In genomic region chr17:55443904-55444303, GRCh38 we compare ENCODE assay signal across 1 cellular context.
A peak's percentile ranks its signal among the peaks of the same experiment; 100 is the strongest.
TF ChIP-seq lines count a peak whose summit lies in the region.

No MANE protein-coding gene starts in this region.

TF ChIP-seq in HepG2, 621 proteins besides CTCF, POLR2A, EP300 and RAD21:
- TF ChIP-seq HOXA5 (CRISPR knock-in tag; IDR thresholded peaks at IDR 0.05) (0 out of 2 replicates have a peak, but pooled peaks have one; percentile 14), ZNF550 (CRISPR knock-in tag; IDR thresholded peaks at IDR 0.05; ENCODE audit: borderline replicate concordance) (no peak), ZNF83 (CRISPR knock-in tag; IDR thresholded peaks at IDR 0.05; ENCODE audit: borderline replicate concordance) (0 out of 2 replicates have a peak, but pooled peaks have one; percentile 6), ARHGAP35 (CRISPR knock-in tag; IDR thresholded peaks at IDR 0.05; ENCODE audit: borderline replicate concordance) (no peak), ELK4 (CRISPR knock-in tag; IDR thresholded peaks at IDR 0.05; ENCODE audit: borderline replicate concordance) (no peak), ZBTB43 (CRISPR knock-in tag; conservative IDR thresholded peaks at IDR 0.05) (0 out of 2 replicates have a peak, but pooled peaks have one; percentile 3), ZBTB38 (CRISPR knock-in tag; IDR thresholded peaks at IDR 0.05) (peak; percentile 72; the same call in 1 of the 2 replicates), ZNF687 (CRISPR knock-in tag; IDR thresholded peaks at IDR 0.05) (peak; percentile 51), ZNF280B (CRISPR knock-in tag; IDR thresholded peaks at IDR 0.05; ENCODE audit: borderline replicate concordance) (no peak), ARNT2 (CRISPR knock-in tag; IDR thresholded peaks at IDR 0.05; ENCODE audit: low read depth) (peak; percentile 5; the same call in 1 of the 2 replicates), MIER3 (CRISPR knock-in tag; IDR thresholded peaks at IDR 0.05; ENCODE audit: borderline replicate concordance) (no peak), KAT7 (CRISPR knock-in tag; IDR thresholded peaks at IDR 0.05; ENCODE audit: borderline replicate concordance) (0 out of 2 replicates have a peak, but pooled peaks have one; percentile 36), ZNF350 (CRISPR knock-in tag; IDR thresholded peaks at IDR 0.05; ENCODE audit: borderline replicate concordance, low read depth) (no peak; the same call in 1 of the 2 replicates), ZIK1 (CRISPR knock-in tag; IDR thresholded peaks at IDR 0.05; ENCODE audit: borderline replicate concordance, low read depth) (0 out of 2 replicates have a peak, but pooled peaks have one; percentile 8), ZNF337 (CRISPR knock-in tag; IDR thresholded peaks at IDR 0.05; ENCODE audit: borderline replicate concordance, low read depth) (no peak), SMAD1 (CRISPR knock-in tag; IDR thresholded peaks at IDR 0.05; ENCODE audit: borderline replicate concordance, low read depth) (0 out of 2 replicates have a peak, but pooled peaks have one; percentile 10), ZNF530 (CRISPR knock-in tag; IDR thresholded peaks at IDR 0.05; ENCODE audit: low read depth) (no peak), SNAI1 (CRISPR knock-in tag; IDR thresholded peaks at IDR 0.05; ENCODE audit: borderline replicate concordance) (0 out of 2 replicates have a peak, but pooled peaks have one; percentile 25), KMT2A (CRISPR knock-in tag; IDR thresholded peaks at IDR 0.05) (0 out of 2 replicates have a peak, but pooled peaks have one; percentile 2), ZNF275 (CRISPR knock-in tag; IDR thresholded peaks at IDR 0.05; ENCODE audit: borderline replicate concordance) (no peak), ZNF317 (CRISPR knock-in tag; IDR thresholded peaks at IDR 0.05) (no peak), RARG (CRISPR knock-in tag; IDR thresholded peaks at IDR 0.05; ENCODE audit: low read depth) (no peak), BCLAF1 (IDR thresholded peaks at IDR 0.05) (no peak), ZNF432 (CRISPR knock-in tag; IDR thresholded peaks at IDR 0.05; ENCODE audit: borderline replicate concordance) (no peak), ZNF816 (CRISPR knock-in tag; IDR thresholded peaks at IDR 0.05; ENCODE audit: borderline replicate concordance) (no peak), CC2D1A (CRISPR knock-in tag; IDR thresholded peaks at IDR 0.05) (no peak), MED8 (CRISPR knock-in tag; IDR thresholded peaks at IDR 0.05; ENCODE audit: insufficient replicate concordance) (no peak), ZNF512 (CRISPR knock-in tag; IDR thresholded peaks at IDR 0.05) (0 out of 2 replicates have a peak, but pooled peaks have one; percentile 40), ATF7-NPFF (CRISPR knock-in tag; IDR thresholded peaks at IDR 0.05; ENCODE audit: low read depth) (no peak), MYNN (CRISPR knock-in tag; IDR thresholded peaks at IDR 0.05; ENCODE audit: low read depth) (no peak), MAF1 (CRISPR knock-in tag; IDR thresholded peaks at IDR 0.05; ENCODE audit: borderline replicate concordance) (no peak), ONECUT2 (CRISPR knock-in tag; IDR thresholded peaks at IDR 0.05) (no peak), ETV6 (CRISPR knock-in tag; conservative IDR thresholded peaks at IDR 0.05) (no peak), TRAFD1 (CRISPR knock-in tag; IDR thresholded peaks at IDR 0.05; ENCODE audit: borderline replicate concordance) (no peak), ZNF704 (CRISPR knock-in tag; IDR thresholded peaks at IDR 0.05; ENCODE audit: borderline replicate concordance) (no peak), ZNF225 (CRISPR knock-in tag; IDR thresholded peaks at IDR 0.05) (no peak), ZFX (CRISPR knock-in tag; IDR thresholded peaks at IDR 0.05; ENCODE audit: low read depth) (no peak)
TF ChIP-seq in HepG2: peak in this region for 12.
